In the genomic region with DNA sequence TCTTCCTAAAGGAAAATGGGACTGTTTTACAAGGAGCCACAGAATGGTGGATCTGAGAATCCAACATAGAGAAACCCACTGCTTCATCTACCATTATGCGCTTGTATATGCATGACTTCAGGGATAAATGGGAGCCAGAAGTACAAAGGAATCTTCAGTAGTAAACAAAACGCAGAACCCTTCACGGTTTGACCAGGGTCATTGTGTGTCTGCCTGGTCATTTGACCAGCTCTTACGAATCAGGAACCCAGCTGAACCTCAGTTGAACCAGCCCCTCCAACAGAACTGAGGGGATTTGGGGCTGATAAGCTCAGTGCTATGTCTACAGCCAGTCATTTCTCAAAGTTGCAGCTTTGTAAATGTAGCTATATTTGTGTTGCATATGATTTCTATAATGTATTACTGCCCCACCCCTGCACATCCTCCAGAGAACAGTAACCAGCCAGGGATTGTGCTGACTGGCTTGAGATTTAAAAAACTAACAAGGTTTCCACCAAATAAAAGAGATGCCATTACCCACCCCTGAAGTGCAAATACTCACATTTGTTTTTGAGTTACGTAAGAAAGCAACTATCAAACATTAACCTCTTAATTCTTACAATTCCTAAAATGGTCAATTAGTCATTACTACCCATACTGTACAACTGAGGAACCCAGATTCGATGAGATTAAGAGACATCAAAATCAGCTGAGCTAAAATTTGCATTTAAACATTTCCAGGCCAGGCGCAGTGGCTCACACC, we compare ENCODE assay signal across 28 cellular contexts. TPM values are rescaled to one million over a fixed set of nuclear protein-coding genes. Genes with fewer than 3 reads are reported as not detected.
DNase-seq lines count a peak whose midpoint lies in the region; ATAC-seq, FAIRE-seq and TF ChIP-seq lines count a peak whose summit lies in the region.
"Had no signal": no experiment of that assay in that cellular context is flagged by ENCODE, and none has a peak within 500 bp of the region (broad histone marks: within the 10 kb centered on the region; RNA-seq: fewer than 3 reads in every experiment).

No MANE protein-coding gene starts in this region.

- no peak overlapping the region for H3K27ac Mint-ChIP-seq in activated T-helper 17 cell treated with anti-CD3 and anti-CD28 coated beads, Interleukin-2, amount 50 U/mL, for 72 hours
- H3K27ac Mint-ChIP-seq: activated CD8-positive, alpha-beta T cell treated with anti-CD3 and anti-CD28 coated beads for 36 hours; activated naive CD4-positive, alpha-beta T cell treated with anti-CD3 and anti-CD28 coated beads, Interleukin-2, amount 50 U/mL, for 72 hours; IgD-negative memory B cell; natural killer cell; stimulated activated naive B cell treated with anti-CD40 and anti-IgM and Interleukin-4, amounts not matched to agents 10 μg/mL and 1 μg/mL and 100 μg/mL, for 72 hours; T-helper 2 cell treated with Interferon-gamma antibody and Interleukin-4, amounts not matched to agents 5 μg/mL and 100 μg/mL, for 36 hours had no signal

- peaks cover 18% of the 10 kb centered on the region for H3K4me1 ChIP-seq in parathyroid adenoma
- H3K4me1 ChIP-seq in kidney (ENCODE audit: control insufficient read depth in 1 of 2, insufficient read depth in 1 of 2, low read depth in 1 of 2, low read length in 2 of 2), result peaks cover 8 to 18% of the 10 kb centered on the region in 2 donors
- H3K4me1 ChIP-seq in transverse colon, result peaks cover 1 to 44% (median 17%) of the 10 kb centered on the region in 4 donors

- intact Hi-C loops in kidney (cut with DNase I) (no loop called here), transverse colon (cut with DNase I; ENCODE audit: low total_unique reads) (no loop called here)

- TF ChIP-seq POLR2A in transverse colon (IDR thresholded peaks at IDR 0.05), result no peak

- H2AFZ ChIP-seq in parathyroid adenoma, result no peak overlapping the region

- 75 to 88% methylated on average over 1 to 7 of the region's 7 CpGs for whole genome bisulfite sequencing in transverse colon (ENCODE audit: low coverage in 1 of 2), 2 donors

- ATAC-seq in activated T-helper 17 cell treated with anti-CD3 and anti-CD28 coated beads, Interleukin-2, amount 50 U/mL, for 72 hours (replicated peaks), result no peak
- ATAC-seq: activated CD8-positive, alpha-beta T cell treated with anti-CD3 and anti-CD28 coated beads for 36 hours; activated naive CD4-positive, alpha-beta T cell treated with anti-CD3 and anti-CD28 coated beads, Interleukin-2, amount 50 U/mL, for 72 hours; lower lobe of right lung; natural killer cell; stimulated activated naive B cell treated with anti-CD40 and anti-IgM and Interleukin-4, amounts not matched to agents 10 μg/mL and 1 μg/mL and 100 μg/mL, for 72 hours had no signal

- in situ Hi-C loops in SK-MEL-5 (cut with HindIII; ENCODE audit: low pct_unique_long_range_greater_than_20kb, low sequenced_read_pairs) (no loop called here), transverse colon (cut with MboI; ENCODE audit: low pct_ligation_motif_present in 1 of 4, low pct_unique_long_range_greater_than_20kb in 1 of 4, low sequenced_read_pairs in 3 of 4) (no loop called here)

- DNase-seq in SK-MEL-5 (ENCODE audit: low read depth, low spot score) (peak; percentile 73), islet precursor cell (peak; percentile 13), kidney (no peak), transverse colon (no peak)
- DNase-seq in activated CD4-positive, alpha-beta T cell treated with anti-CD3 and anti-CD28 coated beads, Interleukin-2, amount 50 U/mL, for 1 hour, result no peak
- DNase-seq: activated CD8-positive, alpha-beta T cell treated with anti-CD3 and anti-CD28 coated beads for 36 hours; activated effector memory CD4-positive, alpha-beta T cell treated with Interleukin-2 at 50 U/mL for 16 hours; effector CD4-positive, alpha-beta T cell; HCEC 1CT; lower lobe of right lung; natural killer cell; NCI-H146; NCI-H345; retina; SHP77; stimulated activated naive B cell treated with anti-CD40 and anti-IgM and Interleukin-4, amounts not matched to agents 10 μg/mL and 1 μg/mL and 100 μg/mL, for 72 hours had no signal

- no peaks in the 10 kb centered on the region for H3K4me1 Mint-ChIP-seq in activated T-helper 17 cell treated with anti-CD3 and anti-CD28 coated beads, Interleukin-2, amount 50 U/mL, for 72 hours

- H3K27me3 Mint-ChIP-seq in activated T-helper 17 cell treated with anti-CD3 and anti-CD28 coated beads, Interleukin-2, amount 50 U/mL, for 72 hours, result no peaks in the 10 kb centered on the region

- H3K27me3 ChIP-seq in parathyroid adenoma (ENCODE audit: control insufficient read depth, insufficient read depth, low read length) (no peaks in the 10 kb centered on the region), transverse colon (no peaks in the 10 kb centered on the region)
- H3K27me3 ChIP-seq: Peyer's patch, vagina had no signal

- H3K4me3 ChIP-seq in parathyroid adenoma (ENCODE audit: low read depth, low read length) (no peak overlapping the region), kidney (ENCODE audit: low read length in 2 of 2) (no peak overlapping the region), transverse colon (no peak overlapping the region)
- H3K4me3 ChIP-seq: BLaER1 treated with 17β-estradiol and CSF1 and Interleukin-3, amounts not matched to agents 10 nM and 100 nM; lower lobe of right lung; mucosa of descending colon; Peyer's patch; skin epidermis; thoracic aorta; vagina had no signal

- H3K4me3 Mint-ChIP-seq in activated T-helper 17 cell treated with anti-CD3 and anti-CD28 coated beads, Interleukin-2, amount 50 U/mL, for 72 hours, result no peak overlapping the region
- H3K4me3 Mint-ChIP-seq: activated CD8-positive, alpha-beta T cell treated with anti-CD3 and anti-CD28 coated beads for 36 hours; IgD-negative memory B cell; natural killer cell; stimulated activated naive B cell treated with anti-CD40 and anti-IgM and Interleukin-4, amounts not matched to agents 10 μg/mL and 1 μg/mL and 100 μg/mL, for 72 hours; T-helper 2 cell treated with Interferon-gamma antibody and Interleukin-4, amounts not matched to agents 5 μg/mL and 100 μg/mL, for 36 hours had no signal

- H3K27ac ChIP-seq in parathyroid adenoma (no peak overlapping the region), kidney (ENCODE audit: low read depth in 2 of 2, low read length in 2 of 2) (no peak overlapping the region), transverse colon (peak overlapping the region in 1 of 4 donors; percentile 41)
- H3K27ac ChIP-seq: BLaER1 treated with 17β-estradiol and CSF1 and Interleukin-3, amounts not matched to agents 10 nM and 100 nM; lower lobe of right lung; Peyer's patch; skin epidermis; thoracic aorta; vagina had no signal

- H3K9me3 ChIP-seq in parathyroid adenoma (ENCODE audit: control insufficient read depth, low read length), result no peaks in the 10 kb centered on the region
- H3K9me3 ChIP-seq in kidney (ENCODE audit: control insufficient read depth in 1 of 2, low read length in 2 of 2), result no peaks in the 10 kb centered on the region
- H3K9me3 ChIP-seq in transverse colon, result no peaks in the 10 kb centered on the region
- H3K9me3 ChIP-seq: BLaER1 treated with 17β-estradiol and CSF1 and Interleukin-3, amounts not matched to agents 10 nM and 100 nM; lower lobe of right lung; mucosa of descending colon; Peyer's patch; thoracic aorta; vagina had no signal

- no peaks in the 10 kb centered on the region for H3K9me3 Mint-ChIP-seq in activated T-helper 17 cell treated with anti-CD3 and anti-CD28 coated beads, Interleukin-2, amount 50 U/mL, for 72 hours
- H3K9me3 Mint-ChIP-seq: activated CD8-positive, alpha-beta T cell treated with anti-CD3 and anti-CD28 coated beads for 36 hours; activated naive CD4-positive, alpha-beta T cell treated with anti-CD3 and anti-CD28 coated beads, Interleukin-2, amount 50 U/mL, for 72 hours; IgD-negative memory B cell; natural killer cell; stimulated activated naive B cell treated with anti-CD40 and anti-IgM and Interleukin-4, amounts not matched to agents 10 μg/mL and 1 μg/mL and 100 μg/mL, for 72 hours; T-helper 2 cell treated with Interferon-gamma antibody and Interleukin-4, amounts not matched to agents 5 μg/mL and 100 μg/mL, for 36 hours had no signal

- FAIRE-seq in kidney (lab: Jason Lieb, UNC), result no peak
- FAIRE-seq: GM12891 had no signal

- H3K9ac ChIP-seq in parathyroid adenoma (no peak overlapping the region), kidney (ENCODE audit: low read length in 2 of 2) (peak overlapping the region in 1 of 2 donors; percentile 1)
- H3K9ac ChIP-seq: BLaER1 treated with 17β-estradiol and CSF1 and Interleukin-3, amounts not matched to agents 10 nM and 100 nM had no signal

- TF ChIP-seq EP300 in transverse colon (IDR thresholded peaks at IDR 0.05; ENCODE audit: low read depth), result no peak

- no peaks in the 10 kb centered on the region for H3K36me3 Mint-ChIP-seq in activated T-helper 17 cell treated with anti-CD3 and anti-CD28 coated beads, Interleukin-2, amount 50 U/mL, for 72 hours (ENCODE audit: low read depth)
- H3K36me3 Mint-ChIP-seq: activated naive CD4-positive, alpha-beta T cell treated with anti-CD3 and anti-CD28 coated beads, Interleukin-2, amount 50 U/mL, for 72 hours; IgD-negative memory B cell; natural killer cell; stimulated activated naive B cell treated with anti-CD40 and anti-IgM and Interleukin-4, amounts not matched to agents 10 μg/mL and 1 μg/mL and 100 μg/mL, for 72 hours had no signal

- H3K36me3 ChIP-seq in parathyroid adenoma (ENCODE audit: control insufficient read depth, insufficient read depth, low read length), result no peaks in the 10 kb centered on the region
- H3K36me3 ChIP-seq in kidney (ENCODE audit: control insufficient read depth in 1 of 2, insufficient read depth in 2 of 2, low read length in 2 of 2), result no peaks in the 10 kb centered on the region
- no peaks in the 10 kb centered on the region for H3K36me3 ChIP-seq in transverse colon
- H3K36me3 ChIP-seq: BLaER1 treated with 17β-estradiol and CSF1 and Interleukin-3, amounts not matched to agents 10 nM and 100 nM; lower lobe of right lung; Peyer's patch; thoracic aorta; vagina had no signal

- TF ChIP-seq CTCF in parathyroid adenoma (IDR thresholded peaks at IDR 0.05), result no peak
- TF ChIP-seq CTCF in kidney (IDR thresholded peaks at IDR 0.05; ENCODE audit: borderline replicate concordance, extremely low read depth, insufficient read depth), result no peak
- TF ChIP-seq CTCF in transverse colon (IDR thresholded peaks at IDR 0.05), result no peak

- peak overlapping the region; percentile 39 for H3K4me2 ChIP-seq in parathyroid adenoma (ENCODE audit: low read length)

- H3K79me2 ChIP-seq in parathyroid adenoma, result peaks cover 83% of the 10 kb centered on the region

RNA-seq across cellular contexts. Expression of gene CMTM4, which starts 6.3 kb away (rescaled TPM):
- total RNA-seq in SK-MEL-5 (2014; rRNA removed; shearing (Covaris generic)), result 32.7 and 36.9 TPM in 2 replicates
- 28.0 and 43.3 TPM in 2 replicates for polyA plus RNA-seq in SK-MEL-5 (2015; cell fraction: cytosol; rRNA removed)
- polyA plus RNA-seq in SK-MEL-5 (2015; cell fraction: nucleus; rRNA removed), result 31.5 and 40.0 TPM in 2 replicates
- total RNA-seq in kidney (82.2 TPM), transverse colon (100 to 1,000 TPM in 3 of 4 donors, 10 to 100 TPM in 1; 77.0 to 167 (median 163) TPM)
- 43.2 TPM for polyA plus RNA-seq in kidney (ENCODE audit: insufficient read depth, low read depth, low replicate concordance)
- total RNA-seq in activated T-helper 17 cell treated with anti-CD3 and anti-CD28 coated beads, Interleukin-2, amount 50 U/mL, for 72 hours, result 1 to 10 TPM; 2.0 to 3.2 TPM

Comparison
In these comparisons a context has a peak if more than half of its experiments do, and no peak if none do; other contexts are left out.
1. DNase-seq: peak in SK-MEL-5 (single experiment) and islet precursor cell (single experiment); none in kidney (single experiment), transverse colon (single experiment) and activated CD4-positive, alpha-beta T cell treated with anti-CD3 and anti-CD28 coated beads, Interleukin-2, amount 50 U/mL, for 1 hour (single experiment).